Comparison of ENCODE assay signal across 22 cellular contexts in genomic region chr12:93145086-93145485, GRCh38.
DNase-seq lines count a peak whose midpoint lies in the region; ATAC-seq, FAIRE-seq and TF ChIP-seq lines count a peak whose summit lies in the region.
"Had no signal": no experiment of that assay in that cellular context is flagged by ENCODE, and none has a peak within 500 bp of the region (broad histone marks: within the 10 kb centered on the region; RNA-seq: fewer than 3 reads in every experiment).

No MANE protein-coding gene starts in this region.

- no peaks in the 10 kb centered on the region for H4K20me1 ChIP-seq in PC-9 (ENCODE audit: insufficient read depth)

- H3K27ac ChIP-seq in PC-9 = peak overlapping the region; percentile 63
- H3K27ac ChIP-seq in kidney (ENCODE audit: low read depth in 2 of 2, low read length in 2 of 2) = peak overlapping the region in 1 of 2 donors; percentile 5
- H3K27ac ChIP-seq: cardiac muscle cell, sigmoid colon, SJSA1, tibial artery had no signal

- H3K4me1 Mint-ChIP-seq in activated CD8-positive, alpha-beta memory T cell treated with anti-CD3 and anti-CD28 coated beads, Interleukin-2, amount 10 ng/mL, durations not matched to agents 7 days and 5 days = no peaks in the 10 kb centered on the region
- H3K4me1 Mint-ChIP-seq: activated CD4-positive, alpha-beta T cell treated with anti-CD3 and anti-CD28 coated beads, Interleukin-2, amount 10 ng/mL, durations not matched to agents 7 days and 5 days; activated naive CD8-positive, alpha-beta T cell treated with anti-CD3 and anti-CD28 coated beads for 36 hours had no signal

- POLR2A ChIA-PET in PC-9 (lab: Charles Lee; ENCODE audit: unreplicated experiment) = interaction anchor here (0.6 kb wide), 3 partner anchors 35 to 639 kb away, joined by 3 to 7 read pairs (median 3); no protein-coding TSS in a partner anchor

- peak; percentile 41 for DNase-seq in SIG-M5 treated with dmso at 0.1 percent for 504 hours (lab: John Stamatoyannopoulos, UW; ENCODE audit: unreplicated experiment)
- no peak for DNase-seq in SIG-M5 (lab: John Stamatoyannopoulos, UW)
- peak; percentile 32 to 92 for DNase-seq in PC-9
- no peak for DNase-seq in kidney
- DNase-seq in activated CD8-positive, alpha-beta memory T cell treated with anti-CD3 and anti-CD28 coated beads, Interleukin-2, amount 10 ng/mL, durations not matched to agents 7 days and 5 days = no peak
- DNase-seq in HCEC 1CT = no peak
- DNase-seq in NCI-H510A (lab: John Stamatoyannopoulos, UW) = no peak
- DNase-seq: ACHN; activated CD4-positive, alpha-beta T cell treated with anti-CD3 and anti-CD28 coated beads, Interleukin-2, amount 10 ng/mL, durations not matched to agents 7 days and 5 days; activated naive CD8-positive, alpha-beta T cell treated with anti-CD3 and anti-CD28 coated beads for 36 hours; activated T-cell treated with anti-CD3 and anti-CD28 coated beads, Interleukin-2, amount 50 U/mL, for 1 hour; effector memory CD8-positive, alpha-beta T cell; gastrocnemius medialis; GF-D8; GOT3; sigmoid colon; stimulated activated CD4-positive, alpha-beta T cell treated with anti-CD3 and anti-CD28 coated beads, Interleukin-4, amount 100 ng/mL, for 4 hours; tibial artery had no signal

- H3K9me2 ChIP-seq in PC-9 (ENCODE audit: insufficient read depth) = no peaks in the 10 kb centered on the region

- H3K4me3 ChIP-seq in PC-9 (peak overlapping the region; percentile 9; the same call in 1 of the 2 replicates), kidney (ENCODE audit: low read length in 2 of 2) (no peak overlapping the region)
- H3K4me3 ChIP-seq: cardiac muscle cell, gastrocnemius medialis, sigmoid colon, SJSA1, tibial artery had no signal

- H3K9me3 ChIP-seq in PC-9 (ENCODE audit: insufficient read depth, low read depth) = peaks cover 11% of the 10 kb centered on the region; the same call in 1 of the 2 replicates
- H3K9me3 ChIP-seq in kidney (ENCODE audit: control insufficient read depth in 1 of 2, low read length in 2 of 2) = no peaks in the 10 kb centered on the region
- H3K9me3 ChIP-seq: gastrocnemius medialis, sigmoid colon, SJSA1, tibial artery had no signal

- H3K9ac ChIP-seq in kidney (ENCODE audit: low read length in 2 of 2) = no peak overlapping the region

- no peak overlapping the region for H3K27ac Mint-ChIP-seq in activated CD8-positive, alpha-beta memory T cell treated with anti-CD3 and anti-CD28 coated beads, Interleukin-2, amount 10 ng/mL, durations not matched to agents 7 days and 5 days
- H3K27ac Mint-ChIP-seq: activated CD4-positive, alpha-beta T cell treated with anti-CD3 and anti-CD28 coated beads, Interleukin-2, amount 10 ng/mL, durations not matched to agents 7 days and 5 days; activated naive CD8-positive, alpha-beta T cell treated with anti-CD3 and anti-CD28 coated beads for 36 hours; effector memory CD8-positive, alpha-beta T cell had no signal

- H3K4me1 ChIP-seq in PC-9 (replicated peaks; ENCODE audit: insufficient read depth) = peaks cover 41% of the 10 kb centered on the region
- peaks cover 7 to 10% of the 10 kb centered on the region in 2 donors for H3K4me1 ChIP-seq in kidney (ENCODE audit: control insufficient read depth in 1 of 2, insufficient read depth in 1 of 2, low read depth in 1 of 2, low read length in 2 of 2)
- H3K4me1 ChIP-seq: sigmoid colon, SJSA1, tibial artery had no signal

- no peak overlapping the region for H3K4me3 Mint-ChIP-seq in activated CD8-positive, alpha-beta memory T cell treated with anti-CD3 and anti-CD28 coated beads, Interleukin-2, amount 10 ng/mL, durations not matched to agents 7 days and 5 days
- H3K4me3 Mint-ChIP-seq: activated CD4-positive, alpha-beta T cell treated with anti-CD3 and anti-CD28 coated beads, Interleukin-2, amount 10 ng/mL, durations not matched to agents 7 days and 5 days; activated naive CD8-positive, alpha-beta T cell treated with anti-CD3 and anti-CD28 coated beads for 36 hours; effector memory CD8-positive, alpha-beta T cell; neural crest cell had no signal

- peaks cover 2% of the 10 kb centered on the region for H3K9me3 Mint-ChIP-seq in activated CD8-positive, alpha-beta memory T cell treated with anti-CD3 and anti-CD28 coated beads, Interleukin-2, amount 10 ng/mL, durations not matched to agents 7 days and 5 days (ENCODE audit: low read depth)
- H3K9me3 Mint-ChIP-seq: activated CD4-positive, alpha-beta T cell treated with anti-CD3 and anti-CD28 coated beads, Interleukin-2, amount 10 ng/mL, durations not matched to agents 7 days and 5 days; activated naive CD8-positive, alpha-beta T cell treated with anti-CD3 and anti-CD28 coated beads for 36 hours; effector memory CD8-positive, alpha-beta T cell; neural crest cell had no signal

- H3K36me3 Mint-ChIP-seq in activated CD8-positive, alpha-beta memory T cell treated with anti-CD3 and anti-CD28 coated beads, Interleukin-2, amount 10 ng/mL, durations not matched to agents 7 days and 5 days = no peaks in the 10 kb centered on the region
- H3K36me3 Mint-ChIP-seq: activated naive CD8-positive, alpha-beta T cell treated with anti-CD3 and anti-CD28 coated beads for 36 hours had no signal

- no TSS peak for BruUV-seq in PC-9 (replicated peaks; lab: Mats Ljungman, UMichigan)

- peak overlapping the region; percentile 64 for H3K4me2 ChIP-seq in PC-9

- CTCF ChIA-PET in PC-9 (lab: Charles Lee) = no interaction called here
- CTCF ChIA-PET in activated CD8-positive, alpha-beta memory T cell treated with anti-CD3 and anti-CD28 coated beads, Interleukin-2, amount 10 ng/mL, durations not matched to agents 7 days and 5 days (lab: Charles Lee) = interaction anchor here (1.3 kb wide), 1 partner anchor 129 kb away, joined by 3 read pairs; no protein-coding TSS in a partner anchor

- intact Hi-C loops in PC-9 (cut with micrococcal nuclease; ENCODE audit: unreplicated experiment) (loop anchor here (1.0 kb wide), 1 partner anchor 58 kb away; no protein-coding TSS in a partner anchor), kidney (cut with DNase I) (no loop called here)

- no peaks in the 10 kb centered on the region for H3K36me3 ChIP-seq in PC-9 (ENCODE audit: low read depth)
- H3K36me3 ChIP-seq in kidney (ENCODE audit: control insufficient read depth in 1 of 2, insufficient read depth in 2 of 2, low read length in 2 of 2) = no peaks in the 10 kb centered on the region
- H3K36me3 ChIP-seq: cardiac muscle cell, gastrocnemius medialis, sigmoid colon, SJSA1, tibial artery had no signal

- ATAC-seq in activated CD8-positive, alpha-beta memory T cell treated with anti-CD3 and anti-CD28 coated beads, Interleukin-2, amount 10 ng/mL, durations not matched to agents 7 days and 5 days = no peak
- ATAC-seq in HG02642 (IDR thresholded peaks at IDR 0.05; ENCODE audit: poor library complexity, unreplicated experiment) = no peak
- ATAC-seq: effector memory CD8-positive, alpha-beta T cell had no signal

- TF ChIP-seq CTCF in PC-9 (conservative IDR thresholded peaks at IDR 0.05) (no peak), kidney (IDR thresholded peaks at IDR 0.05; ENCODE audit: borderline replicate concordance, extremely low read depth, insufficient read depth) (no peak)

- H3K79me2 ChIP-seq in PC-9 (ENCODE audit: low read depth) = no peaks in the 10 kb centered on the region

- H2AFZ ChIP-seq in PC-9 = no peak overlapping the region

- peaks cover 12% of the 10 kb centered on the region for H3F3A ChIP-seq in PC-9 (ENCODE audit: insufficient read depth, low read depth)

- no peaks in the 10 kb centered on the region for H3K27me3 ChIP-seq in PC-9 (ENCODE audit: insufficient read depth, low read depth)
- H3K27me3 ChIP-seq: cardiac muscle cell, gastrocnemius medialis, sigmoid colon, SJSA1, tibial artery had no signal

- peak; percentile 25 for FAIRE-seq in kidney (lab: Jason Lieb, UNC)

- peaks cover 11% of the 10 kb centered on the region for H3K27me3 Mint-ChIP-seq in activated CD8-positive, alpha-beta memory T cell treated with anti-CD3 and anti-CD28 coated beads, Interleukin-2, amount 10 ng/mL, durations not matched to agents 7 days and 5 days
- H3K27me3 Mint-ChIP-seq: activated naive CD8-positive, alpha-beta T cell treated with anti-CD3 and anti-CD28 coated beads for 36 hours had no signal

Comparison
In these comparisons a context has a peak if more than half of its experiments do, and no peak if none do; other contexts are left out.
1. DNase-seq: peak in SIG-M5 treated with dmso at 0.1 percent for 504 hours (single experiment) and PC-9 (2 of 2); none in SIG-M5 (single experiment), kidney (single experiment), activated CD8-positive, alpha-beta memory T cell treated with anti-CD3 and anti-CD28 coated beads, Interleukin-2, amount 10 ng/mL, durations not matched to agents 7 days and 5 days (single experiment), HCEC 1CT (single experiment) and NCI-H510A (single experiment).